In genomic region chr17:69357701-69358100, GRCh38 we compare ENCODE assay signal across 21 cellular contexts. TPM values are rescaled to one million over a fixed set of nuclear protein-coding genes. Genes with fewer than 3 reads are reported as not detected.
DNase-seq lines count a peak whose midpoint lies in the region; ATAC-seq, FAIRE-seq and TF ChIP-seq lines count a peak whose summit lies in the region.
"Had no signal": no experiment of that assay in that cellular context is flagged by ENCODE, and none has a peak within 500 bp of the region (broad histone marks: within the 10 kb centered on the region; RNA-seq: fewer than 3 reads in every experiment).

No MANE protein-coding gene starts in this region.

- no peaks in the 10 kb centered on the region for H3K36me3 Mint-ChIP-seq in WTC11
- H3K36me3 Mint-ChIP-seq: CD14-positive monocyte had no signal

- H3K27ac ChIP-seq in MM.1S (ENCODE audit: low read length) (no peak overlapping the region), stomach (no peak overlapping the region)
- H3K27ac ChIP-seq: lower lobe of right lung, Peyer's patch, vagina had no signal

- no peak overlapping the region for H3K9ac ChIP-seq in MM.1S (ENCODE audit: low read length)

- H3K9me2 ChIP-seq in MM.1S (replicated peaks; ENCODE audit: insufficient read depth, low read length): no peaks in the 10 kb centered on the region

- 34 to 47% methylated on average over 2 of the region's 2 CpGs for WGBS in lower leg skin, 2 donors
- 26 to 52% (median 28%) methylated on average over 2 of the region's 2 CpGs for WGBS in stomach, 5 donors

- no peak overlapping the region for H2AFZ ChIP-seq in MM.1S (ENCODE audit: low read length)

- H3K4me3 ChIP-seq in MM.1S (ENCODE audit: low read length): no peak overlapping the region
- H3K4me3 ChIP-seq in mucosa of descending colon: no peak overlapping the region
- no peak overlapping the region for H3K4me3 ChIP-seq in lower leg skin (ENCODE audit: low read depth, poor library complexity, severe bottlenecking)
- H3K4me3 ChIP-seq in stomach: no peak overlapping the region
- H3K4me3 ChIP-seq: lower lobe of right lung, Peyer's patch, vagina had no signal

- TF ChIP-seq EP300 in stomach (IDR thresholded peaks at IDR 0.05): no peak

- H3K4me1 ChIP-seq in MM.1S (ENCODE audit: low read length) (peaks cover 22% of the 10 kb centered on the region), mucosa of descending colon (ENCODE audit: low read depth) (no peaks in the 10 kb centered on the region), stomach (no peaks in the 10 kb centered on the region)
- H3K4me1 ChIP-seq: lower lobe of right lung, Peyer's patch, vagina had no signal

- peak; percentile 36; the same call in 1 of the 2 replicates for ATAC-seq in WTC11
- ATAC-seq in mucosa of descending colon: peak; percentile 16
- ATAC-seq: esophagus mucosa; lower lobe of right lung; stimulated activated naive CD8-positive, alpha-beta T cell treated with anti-CD3 and anti-CD28 coated beads, Interleukin-15, Interleukin-2, amounts not matched to agents 100 U/mL and 50 U/mL, for 24 hours; T-helper 17 cell had no signal

- no peak overlapping the region for H3K27ac Mint-ChIP-seq in WTC11
- H3K27ac Mint-ChIP-seq: activated CD4-positive, alpha-beta T cell treated with anti-CD3 and anti-CD28 coated beads, Interleukin-2, amount 10 ng/mL, durations not matched to agents 24 days and 14 days; CD14-positive monocyte; T-helper 17 cell had no signal

- no peaks in the 10 kb centered on the region for H4K20me1 ChIP-seq in MM.1S (ENCODE audit: insufficient read depth, low read length)

- no peak for TF ChIP-seq POLR2A in GM12891 (IDR thresholded peaks at IDR 0.05; ENCODE audit: low read depth, low read length)
- TF ChIP-seq POLR2A in lower leg skin (IDR thresholded peaks at IDR 0.05): no peak
- no peak for TF ChIP-seq POLR2A in stomach (IDR thresholded peaks at IDR 0.05)

- H3K27me3 Mint-ChIP-seq in WTC11 (ENCODE audit: low read depth): no peaks in the 10 kb centered on the region

- DNase-seq in GM12891 (ENCODE audit: insufficient read length, low spot score): no peak
- peak; percentile 23 for DNase-seq in MM.1S
- no peak for DNase-seq in WTC11 (ENCODE audit: low spot score)
- DNase-seq in mucosa of descending colon: no peak
- DNase-seq in lower leg skin (ENCODE audit: low spot score in 2 of 2): no peak
- no peak for DNase-seq in COLO829 (ENCODE audit: low spot score)
- no peak for DNase-seq in stomach
- DNase-seq: activated CD4-positive, alpha-beta T cell treated with anti-CD3 and anti-CD28 coated beads, Interleukin-2, amount 10 ng/mL, durations not matched to agents 24 days and 14 days; activated T-cell treated with anti-CD3 and anti-CD28 coated beads, Interleukin-2, amount 50 U/mL, for 1 hour; GDM1; Kasumi-1; lower lobe of right lung; NCI-H2029 treated with DMSO at 0.1 percent for 48 hours; Peyer's patch; stimulated activated naive CD8-positive, alpha-beta T cell treated with anti-CD3 and anti-CD28 coated beads, Interleukin-15, Interleukin-2, amounts not matched to agents 100 U/mL and 50 U/mL, for 24 hours; T-helper 17 cell had no signal

- H3K9me3 Mint-ChIP-seq in WTC11: no peaks in the 10 kb centered on the region
- H3K9me3 Mint-ChIP-seq: activated CD4-positive, alpha-beta T cell treated with anti-CD3 and anti-CD28 coated beads, Interleukin-2, amount 10 ng/mL, durations not matched to agents 24 days and 14 days had no signal

- no peaks in the 10 kb centered on the region for H3K79me2 ChIP-seq in MM.1S (ENCODE audit: low read length)

- intact Hi-C loops in mucosa of descending colon (cut with DNase I, micrococcal nuclease) (no loop called here), lower leg skin (cut with DNase I; ENCODE audit: low total_unique reads) (no loop called here), stomach (cut with DNase I; ENCODE audit: low total_unique reads) (no loop called here)

- no peaks in the 10 kb centered on the region for H3K36me3 ChIP-seq in MM.1S (replicated peaks; ENCODE audit: insufficient read depth, low read length)
- H3K36me3 ChIP-seq in mucosa of descending colon (ENCODE audit: low read depth): no peaks in the 10 kb centered on the region
- H3K36me3 ChIP-seq in stomach: no peaks in the 10 kb centered on the region
- H3K36me3 ChIP-seq: lower lobe of right lung, Peyer's patch, vagina had no signal

- H3K9me3 ChIP-seq in MM.1S (replicated peaks; ENCODE audit: insufficient read depth, low read length) (no peaks in the 10 kb centered on the region), mucosa of descending colon (no peaks in the 10 kb centered on the region), stomach (no peaks in the 10 kb centered on the region)
- H3K9me3 ChIP-seq: lower lobe of right lung, Peyer's patch, vagina had no signal

- CTCF ChIA-PET in WTC11 (lab: Charles Lee): interaction anchor here (1.6 to 2.9 kb wide), 4 partner anchors 33 to 168 kb away, joined by 5 to 31 read pairs (median 12); no protein-coding TSS in a partner anchor

- POLR2A ChIA-PET in WTC11 (lab: Charles Lee): no interaction called here

- no peak for TF ChIP-seq CTCF in MM.1S (IDR thresholded peaks at IDR 0.05; ENCODE audit: low read length)
- TF ChIP-seq CTCF in WTC11 (IDR thresholded peaks at IDR 0.05): no peak
- TF ChIP-seq CTCF in mucosa of descending colon (IDR thresholded peaks at IDR 0.05): no peak
- TF ChIP-seq CTCF in lower leg skin (IDR thresholded peaks at IDR 0.05): no peak
- TF ChIP-seq CTCF in stomach (IDR thresholded peaks at IDR 0.05): no peak

- H3F3A ChIP-seq in MM.1S (ENCODE audit: insufficient read depth, low read length): no peaks in the 10 kb centered on the region

- H3K4me1 Mint-ChIP-seq in WTC11: peaks cover 18% of the 10 kb centered on the region
- H3K4me1 Mint-ChIP-seq: activated CD4-positive, alpha-beta T cell treated with anti-CD3 and anti-CD28 coated beads, Interleukin-2, amount 10 ng/mL, durations not matched to agents 24 days and 14 days; T-helper 17 cell had no signal

- peak; percentile 87 for FAIRE-seq in GM12891 (lab: Jason Lieb, UNC)
- FAIRE-seq: colon, GM18507 had no signal

- no peak overlapping the region for H3K4me3 Mint-ChIP-seq in WTC11
- H3K4me3 Mint-ChIP-seq: activated CD4-positive, alpha-beta T cell treated with anti-CD3 and anti-CD28 coated beads, Interleukin-2, amount 10 ng/mL, durations not matched to agents 24 days and 14 days; CD14-positive monocyte; T-helper 17 cell had no signal

- no peaks in the 10 kb centered on the region for H3K27me3 ChIP-seq in MM.1S (replicated peaks; ENCODE audit: insufficient read depth, low read length)
- no peaks in the 10 kb centered on the region for H3K27me3 ChIP-seq in stomach
- H3K27me3 ChIP-seq: Peyer's patch, vagina had no signal

- H3K4me2 ChIP-seq in MM.1S (ENCODE audit: low read depth, low read length): no peak overlapping the region

TF ChIP-seq in GM12891, 5 proteins besides CTCF, POLR2A, EP300 and RAD21:
- TF ChIP-seq SPI1 (IDR thresholded peaks at IDR 0.05; ENCODE audit: low read depth, low read length) (no peak), POLR2AphosphoS5 (IDR thresholded peaks at IDR 0.05; ENCODE audit: low read depth, low read length) (no peak), TAF1 (IDR thresholded peaks at IDR 0.05; ENCODE audit: low read depth, low read length) (no peak), POU2F2 (IDR thresholded peaks at IDR 0.05; ENCODE audit: low read depth, low read length) (no peak), PAX5 (IDR thresholded peaks at IDR 0.05; ENCODE audit: insufficient read depth, low read length, severe bottlenecking) (no peak)

TF ChIP-seq in WTC11, 78 proteins besides CTCF, POLR2A, EP300 and RAD21 (continues in another document):
- no peak for TF ChIP-seq RELA (CRISPR knock-in tag; IDR thresholded peaks at IDR 0.05; ENCODE audit: borderline replicate concordance)
- TF ChIP-seq EMX1 (CRISPR knock-in tag; IDR thresholded peaks at IDR 0.05): no peak
- no peak for TF ChIP-seq RORB (CRISPR knock-in tag; IDR thresholded peaks at IDR 0.05)
- no peak for TF ChIP-seq ZBTB21 (CRISPR knock-in tag; IDR thresholded peaks at IDR 0.05; ENCODE audit: borderline replicate concordance)
- TF ChIP-seq USF1 (CRISPR knock-in tag; IDR thresholded peaks at IDR 0.05): no peak
- no peak for TF ChIP-seq ZNF281 (CRISPR knock-in tag; IDR thresholded peaks at IDR 0.05)
- TF ChIP-seq HMGA2 (CRISPR knock-in tag; IDR thresholded peaks at IDR 0.05): no peak

RNA-seq across cellular contexts. Expression of gene ABCA5, which starts 30.8 kb away (rescaled TPM):
- polyA plus RNA-seq in GM12891 (2012; ENCODE audit: low read depth, missing spikeins): 15.6 TPM
- 1.4 to 1.8 TPM (median 1.6 TPM) in 3 replicates for total RNA-seq in WTC11 (2021)
- 100 to 1,000 TPM in 1 of 3 donors, 10 to 100 TPM in 2; 46.2 to 100 (median 52.7) TPM for total RNA-seq in mucosa of descending colon
- total RNA-seq in lower leg skin: 10 to 100 TPM; 36.9 to 63.3 (median 46.5) TPM
- 10 to 100 TPM; 29.5 to 80.1 (median 58.0) TPM for total RNA-seq in stomach
- polyA plus RNA-seq in stomach: 10 to 100 TPM in 1 of 3 donors, 1 to 10 TPM in 2; 2.1 to 24.7 (median 4.8) TPM

RNA-seq across cellular contexts. Expression of gene MAP2K6, which starts 56.8 kb away (rescaled TPM):
- 37.5 TPM for polyA plus RNA-seq in GM12891 (2012; ENCODE audit: low read depth, missing spikeins)
- total RNA-seq in WTC11 (2021): 43.0 to 50.5 TPM (median 49.5 TPM) in 3 replicates
- total RNA-seq in mucosa of descending colon: 100 to 1,000 TPM in 2 of 3 donors, 10 to 100 TPM in 1; 62.9 to 146 (median 117) TPM
- total RNA-seq in lower leg skin: 1 to 10 TPM; 1.7 to 4.4 (median 2.0) TPM
- total RNA-seq in stomach: 10 to 100 TPM in 3 of 5 donors, 1 to 10 TPM in 1, not detected in 1; 1.0 to 25.5 (median 12.0) TPM
- 1 to 10 TPM; 1.2 to 4.6 (median 4.1) TPM for polyA plus RNA-seq in stomach

Comparison
In these comparisons a context has a peak if more than half of its experiments do, and no peak if none do; other contexts are left out.
1. RNA of gene ABCA5, which starts 30.8 kb away (total RNA-seq): 29.5 to 80.1 TPM in stomach, 36.9 to 63.3 TPM in lower leg skin and 46.2 to 100 TPM in mucosa of descending colon; 1.4 to 1.8 TPM in WTC11; every median in the first group is over 10 times any median in the second.